ENCODE assay signal across 8 cellular contexts in the genomic region with DNA sequence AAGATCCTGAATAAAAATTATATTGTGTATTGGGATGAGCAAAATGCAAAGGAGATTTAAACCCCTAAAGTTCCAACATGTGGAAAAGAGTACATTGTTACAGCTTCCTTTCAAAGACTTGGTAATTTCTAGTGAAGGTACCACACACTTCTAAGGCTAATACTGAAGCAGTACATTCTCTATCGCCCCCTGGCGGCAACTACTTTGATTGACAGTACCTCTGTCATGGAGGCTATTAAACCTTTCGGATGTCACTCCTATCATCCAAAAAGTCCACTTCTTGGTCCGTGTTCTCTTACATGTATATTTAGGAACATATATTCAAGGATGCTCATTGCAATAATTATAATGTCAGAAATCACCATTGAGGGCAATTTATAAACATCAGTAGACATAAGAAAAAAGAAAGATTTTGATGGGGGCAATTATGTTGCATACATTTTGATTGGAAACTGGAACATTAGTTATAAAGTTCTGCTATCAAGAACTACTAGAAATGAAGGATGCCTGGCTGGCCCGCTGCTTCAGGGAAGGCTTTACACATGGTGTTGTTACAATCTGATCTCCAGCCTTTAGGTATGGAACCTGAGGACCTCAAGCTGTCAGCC.
DNase-seq lines count a peak whose midpoint lies in the region; ATAC-seq, FAIRE-seq and TF ChIP-seq lines count a peak whose summit lies in the region.

No MANE protein-coding gene starts in this region.

- TF ChIP-seq CTCF in right atrium auricular region (IDR thresholded peaks at IDR 0.05) (peak; percentile 72 to 88), sigmoid colon (IDR thresholded peaks at IDR 0.05) (peak; percentile 8 to 79 (median 52))

- intact Hi-C loops in sigmoid colon (cut with DNase I), result loop anchor here (5.0 kb wide), 1 partner anchor 71 kb away; no protein-coding TSS in a partner anchor

- H3K4me1 ChIP-seq in adipocyte (ENCODE audit: control insufficient read depth, insufficient read depth, low read length) (no peaks in the 10 kb centered on the region), right atrium auricular region (no peaks in the 10 kb centered on the region), sigmoid colon (no peaks in the 10 kb centered on the region)

- TF ChIP-seq POLR2A in GM12892 (IDR thresholded peaks at IDR 0.05; ENCODE audit: low read depth, low read length) (no peak), sigmoid colon (IDR thresholded peaks at IDR 0.05) (no peak)

- peak; percentile 98 for ATAC-seq in HG02571 (IDR thresholded peaks at IDR 0.05; ENCODE audit: unreplicated experiment)

- peak; percentile 80 for FAIRE-seq in GM12892 (lab: Jason Lieb, UNC)

- H3K9ac ChIP-seq in adipocyte (ENCODE audit: low read length), result no peak overlapping the region

- 11 to 18% methylated on average over 5 of the region's 5 CpGs for WGBS in sigmoid colon, 2 donors

- H3K27ac ChIP-seq in right atrium auricular region (no peak overlapping the region), sigmoid colon (no peak overlapping the region)

- H3K27me3 ChIP-seq in adipocyte (replicated peaks; ENCODE audit: control insufficient read depth, insufficient read depth, low read length) (no peaks in the 10 kb centered on the region), right atrium auricular region (no peaks in the 10 kb centered on the region), sigmoid colon (no peaks in the 10 kb centered on the region)

- no peaks in the 10 kb centered on the region for H3K36me3 ChIP-seq in adipocyte (ENCODE audit: control insufficient read depth, insufficient read depth, low read length, severe bottlenecking)
- H3K36me3 ChIP-seq in right atrium auricular region, result no peaks in the 10 kb centered on the region
- no peaks in the 10 kb centered on the region for H3K36me3 ChIP-seq in sigmoid colon

- H3K4me3 ChIP-seq in adipocyte (ENCODE audit: low read length) (no peak overlapping the region), right atrium auricular region (no peak overlapping the region), sigmoid colon (no peak overlapping the region)

- H3K9me3 ChIP-seq in adipocyte (ENCODE audit: control insufficient read depth, low read length), result no peaks in the 10 kb centered on the region
- H3K9me3 ChIP-seq in right atrium auricular region, result no peaks in the 10 kb centered on the region
- no peaks in the 10 kb centered on the region for H3K9me3 ChIP-seq in sigmoid colon

- DNase-seq in GM12892 (ENCODE audit: insufficient read length) (no peak), NAMALWA (ENCODE audit: low spot score) (peak; percentile 78), SW 1271 (lab: John Stamatoyannopoulos, UW) (peak; percentile 6 to 55), adipocyte (ENCODE audit: low read depth) (peak; percentile 91), right atrium auricular region (ENCODE audit: low spot score) (peak; percentile 75), sigmoid colon (peak; percentile 64), GF-D8 (lab: John Stamatoyannopoulos, UW) (no peak)

- TF ChIP-seq EP300 in sigmoid colon (IDR thresholded peaks at IDR 0.05), result no peak

Comparison
In these comparisons a context has a peak if more than half of its experiments do, and no peak if none do; other contexts are left out.
1. DNase-seq: peak in NAMALWA (single experiment), SW 1271 (2 of 2), adipocyte (single experiment), right atrium auricular region (single experiment) and sigmoid colon (single experiment); none in GM12892 (single experiment) and GF-D8 (single experiment).